Comparison of ENCODE assay signal across 21 cellular contexts in genomic region chr7:114109299-114109698, GRCh38.
"Had no signal": no experiment of that assay in that cellular context is flagged by ENCODE, and none has a peak within 500 bp of the region (broad histone marks: within the 10 kb centered on the region; RNA-seq: fewer than 3 reads in every experiment).

No MANE protein-coding gene starts in this region.

- H3K27ac ChIP-seq: heart left ventricle, lower lobe of right lung, thoracic aorta, upper lobe of right lung had no signal

- H3K4me1 ChIP-seq: lower lobe of right lung, upper lobe of right lung had no signal

- H3K9me3 ChIP-seq: heart left ventricle, lower lobe of right lung, thoracic aorta, upper lobe of right lung had no signal

- H3K36me3 ChIP-seq: heart left ventricle, lower lobe of right lung, thoracic aorta, upper lobe of right lung had no signal

- ATAC-seq: activated CD4-positive, CD25-positive, alpha-beta regulatory T cell treated with anti-CD3 and anti-CD28 coated beads, Interleukin-2, amount 50 U/mL, for 24 hours; heart left ventricle; lower lobe of right lung; sciatic nerve; stimulated activated effector memory CD8-positive, alpha-beta T cell treated with anti-CD3 and anti-CD28 coated beads, Interleukin-12 subunit alpha, Interleukin-12 subunit beta, amount 100 ng/mL, for 72 hours; T-cell; upper lobe of right lung had no signal

- DNase-seq: activated CD4-positive, alpha-beta T cell treated with anti-CD3 and anti-CD28 coated beads, Interleukin-2, amount 50 U/mL, for 4 hours; activated naive CD4-positive, alpha-beta T cell; activated naive CD8-positive, alpha-beta T cell treated with anti-CD3 and anti-CD28 coated beads, Interleukin-2, amount 10 ng/mL, durations not matched to agents 7 days and 5 days; activated T-cell treated with anti-CD3 and anti-CD28 coated beads for 4 hours; anterior cingulate cortex; dorsolateral prefrontal cortex; endodermal cell; erythroblast; foreskin melanocyte; heart left ventricle; immature natural killer cell; lower lobe of right lung; midbrain; stimulated activated CD4-positive, alpha-beta T cell treated with anti-CD3 and anti-CD28 coated beads, Interleukin-1b, Interleukin-23, amount 100 ng/mL, for 48 hours; T-cell; T-helper 9 cell; upper lobe of right lung had no signal

- H3K4me3 ChIP-seq: dorsolateral prefrontal cortex, heart left ventricle, lower lobe of right lung, upper lobe of right lung had no signal

- H3K27me3 ChIP-seq: upper lobe of right lung had no signal
